17 cellular contexts compared by ENCODE assay signal in genomic region chr2:165674780-165675179, GRCh38.
DNase-seq lines count a peak whose midpoint lies in the region; ATAC-seq and TF ChIP-seq lines count a peak whose summit lies in the region.
"Had no signal": no experiment of that assay in that cellular context is flagged by ENCODE, and none has a peak within 500 bp of the region (broad histone marks: within the 10 kb centered on the region; RNA-seq: fewer than 3 reads in every experiment).

No MANE protein-coding gene starts in this region.

- H3K4me2 ChIP-seq in DOHH2 (ENCODE audit: low read length): peak overlapping the region; percentile 73
- H3K4me2 ChIP-seq in PC-3 (ENCODE audit: low read length): no peak overlapping the region

- H3K4me3 Mint-ChIP-seq in nephron progenitor cell: no peak overlapping the region

- peak overlapping the region; percentile 87 for H3K27ac ChIP-seq in DOHH2 (ENCODE audit: low read depth, low read length)
- no peak overlapping the region for H3K27ac ChIP-seq in PC-3 (ENCODE audit: low read length)
- peak overlapping the region in 3 of 5 donors; percentile 5 to 26 (median 23) for H3K27ac ChIP-seq in stomach
- H3K27ac ChIP-seq: Peyer's patch, SJSA1 had no signal

- H3K27ac Mint-ChIP-seq in nephron progenitor cell: no peak overlapping the region

- H3K27me3 Mint-ChIP-seq in nephron progenitor cell (ENCODE audit: low read depth, poor library complexity): no peaks in the 10 kb centered on the region

- CTCF ChIA-PET in PC-3 (lab: Charles Lee): no interaction called here
- CTCF ChIA-PET in GM10248 (lab: Yijun Ruan, JAX): interaction anchor here (1.0 to 2.0 kb wide), 4 partner anchors 10 to 140 kb away, joined by 3 to 7 read pairs (median 3); no protein-coding TSS in a partner anchor

- peaks cover 85% of the 10 kb centered on the region for H3K36me3 Mint-ChIP-seq in nephron progenitor cell (ENCODE audit: low read depth)

- TF ChIP-seq POLR2A in stomach (IDR thresholded peaks at IDR 0.05): no peak

- peaks cover 12% of the 10 kb centered on the region for H3K9me3 Mint-ChIP-seq in nephron progenitor cell

- ATAC-seq in PC-3: peak; percentile 40
- peak; percentile 77 for ATAC-seq in left colon

- H3K4me1 Mint-ChIP-seq in nephron progenitor cell: peaks cover 5% of the 10 kb centered on the region

- H3K4me3 ChIP-seq in DOHH2 (ENCODE audit: low read length): peak overlapping the region; percentile 57
- no peak overlapping the region for H3K4me3 ChIP-seq in PC-3 (ENCODE audit: low read length)
- no peak overlapping the region for H3K4me3 ChIP-seq in stomach
- H3K4me3 ChIP-seq: Peyer's patch, SJSA1 had no signal

- H3K36me3 ChIP-seq in DOHH2 (ENCODE audit: control insufficient read depth, low read length) (peaks cover 32% of the 10 kb centered on the region), PC-3 (ENCODE audit: low read depth, low read length) (no peaks in the 10 kb centered on the region), stomach (peaks cover 0 to 20% (median 0%) of the 10 kb centered on the region in 4 donors)
- H3K36me3 ChIP-seq: Peyer's patch, SJSA1 had no signal

- no TSS peak for BruUV-seq in PC-3 (replicated peaks; lab: Mats Ljungman, UMichigan)

- H3K4me1 ChIP-seq in DOHH2 (ENCODE audit: control insufficient read depth, low read length) (peaks cover 56% of the 10 kb centered on the region), PC-3 (ENCODE audit: insufficient read depth, low read length) (no peaks in the 10 kb centered on the region), stomach (no peaks in the 10 kb centered on the region)
- H3K4me1 ChIP-seq: BE2C, Peyer's patch, SJSA1 had no signal

- POLR2A ChIA-PET in PC-3 (lab: Charles Lee; ENCODE audit: unreplicated experiment): no interaction called here
- POLR2A ChIA-PET in GM10248 (lab: Yijun Ruan, JAX): no interaction called here

- no peaks in the 10 kb centered on the region for H3K9me2 ChIP-seq in DOHH2 (replicated peaks; ENCODE audit: control insufficient read depth, low read length)
- no peaks in the 10 kb centered on the region for H3K9me2 ChIP-seq in PC-3 (replicated peaks; ENCODE audit: low read length)

- no peak overlapping the region for H2AFZ ChIP-seq in PC-3 (ENCODE audit: low read length)

- TF ChIP-seq CTCF in DOHH2 (IDR thresholded peaks at IDR 0.05; ENCODE audit: low read depth, low read length, poor library complexity, severe bottlenecking): no peak
- TF ChIP-seq CTCF in PC-3 (conservative IDR thresholded peaks at IDR 0.05; ENCODE audit: low read depth, low read length): no peak
- no peak for TF ChIP-seq CTCF in stomach (IDR thresholded peaks at IDR 0.05)
- no peak for TF ChIP-seq CTCF in nephron progenitor cell (IDR thresholded peaks at IDR 0.05)
- TF ChIP-seq CTCF in GM10248 (IDR thresholded peaks at IDR 0.05; ENCODE audit: control extremely low read depth, extremely low read depth, low read depth, missing control alignments): no peak

- intact Hi-C loops in PC-3 (cut with micrococcal nuclease): no loop called here
- intact Hi-C loops in left colon (cut with DNase I, micrococcal nuclease): no loop called here
- intact Hi-C loops in stomach (cut with DNase I; ENCODE audit: low total_unique reads): no loop called here

- WGBS in stomach, 5 donors: 60 to 71% (median 69%) methylated on average over 2 of the region's 2 CpGs

- H3K27me3 ChIP-seq in DOHH2 (ENCODE audit: control insufficient read depth, low read length) (no peaks in the 10 kb centered on the region), PC-3 (ENCODE audit: low read length) (no peaks in the 10 kb centered on the region), stomach (no peaks in the 10 kb centered on the region)
- H3K27me3 ChIP-seq: BE2C, Peyer's patch, SJSA1 had no signal

- H3F3A ChIP-seq in DOHH2 (ENCODE audit: control insufficient read depth, insufficient read depth): peaks cover 18% of the 10 kb centered on the region
- no peaks in the 10 kb centered on the region for H3F3A ChIP-seq in PC-3 (ENCODE audit: low read length, unreplicated experiment)

- DNase-seq in PC-3 (no peak), left colon (no peak), stomach (no peak), nephron progenitor cell (no peak), GM10248 (ENCODE audit: extremely low spot score) (no peak), NCI-H146 treated with DMSO at 0.1 percent for 48 hours (lab: John Stamatoyannopoulos, UW; ENCODE audit: unreplicated experiment) (no peak)
- DNase-seq: BE2C, DMS79 treated with DMSO at 0.1 percent for 48 hours, GOT3, HCEC 1CT, NCI-H1092, NCI-H1930, NCI-H510A, Peyer's patch, SW 1271 had no signal

- H3K9ac ChIP-seq in PC-3 (ENCODE audit: low read length): no peak overlapping the region

- H4K20me1 ChIP-seq in DOHH2 (ENCODE audit: control insufficient read depth, insufficient read depth, low read depth, low read length) (no peaks in the 10 kb centered on the region), PC-3 (ENCODE audit: low read length) (no peaks in the 10 kb centered on the region)

- no peaks in the 10 kb centered on the region for H3K79me2 ChIP-seq in DOHH2 (ENCODE audit: control insufficient read depth, low read length)
- H3K79me2 ChIP-seq in PC-3 (ENCODE audit: low read length): no peaks in the 10 kb centered on the region

- H3K9me3 ChIP-seq in DOHH2 (ENCODE audit: control insufficient read depth, insufficient read depth, low read length) (peaks cover 18% of the 10 kb centered on the region), PC-3 (ENCODE audit: low read length) (no peaks in the 10 kb centered on the region), stomach (no peaks in the 10 kb centered on the region)
- H3K9me3 ChIP-seq: BE2C, Peyer's patch, SJSA1 had no signal

- TF ChIP-seq EP300 in stomach (IDR thresholded peaks at IDR 0.05): no peak
